Comparison of ENCODE assay signal across 8 cellular contexts in genomic region chr3:51967384-51968174, GRCh38. TPM values are rescaled to one million over a fixed set of nuclear protein-coding genes. Genes with fewer than 3 reads are reported as not detected.
DNase-seq lines count a peak whose midpoint lies in the region; ATAC-seq and TF ChIP-seq lines count a peak whose summit lies in the region.

Gene PCBP4, minus strand, starts transcription at chr3:51967454. Its CDS starts 6,214 bp downstream, at chr3:51961240.

- H3K27ac Mint-ChIP-seq in activated CD4-positive, alpha-beta memory T cell treated with anti-CD3 and anti-CD28 coated beads for 36 hours, result peak within 1 kb of the TSS; percentile 45
- peak within 1 kb of the TSS; percentile 74 for H3K27ac Mint-ChIP-seq in endothelial cell (ENCODE audit: unreplicated experiment)

- peak within 1 kb of the TSS; percentile 81 for H3K4me3 Mint-ChIP-seq in activated CD4-positive, alpha-beta memory T cell treated with anti-CD3 and anti-CD28 coated beads for 36 hours
- peak within 1 kb of the TSS; percentile 91 for H3K4me3 Mint-ChIP-seq in endothelial cell (ENCODE audit: unreplicated experiment)

- peak within 1 kb of the TSS; percentile 86 for H3K4me3 ChIP-seq in ACC112 (ENCODE audit: low read depth, low read length)

- no peak for TF ChIP-seq CTCF in endothelial cell (IDR thresholded peaks at IDR 0.05; ENCODE audit: unreplicated experiment)

- H3K4me1 Mint-ChIP-seq in activated CD4-positive, alpha-beta memory T cell treated with anti-CD3 and anti-CD28 coated beads for 36 hours (ENCODE audit: low read depth), result peaks cover 23% of the 10 kb centered on the region
- peaks cover 18% of the 10 kb centered on the region for H3K4me1 Mint-ChIP-seq in endothelial cell (ENCODE audit: unreplicated experiment)

- H3K27me3 ChIP-seq in ACC112 (ENCODE audit: insufficient read depth, low read length), result no peaks in the 10 kb centered on the region

- CTCF ChIA-PET in activated CD4-positive, alpha-beta memory T cell treated with anti-CD3 and anti-CD28 coated beads for 36 hours (lab: Charles Lee), result interaction anchor here (1.2 to 3.9 kb wide), 2 partner anchors 16 to 26 kb away, joined by 4 to 21 read pairs; partner anchors contain the start of genes ACY1, PARP3 and RRP9

- intact Hi-C loops in activated CD4-positive, alpha-beta memory T cell treated with anti-CD3 and anti-CD28 coated beads for 36 hours (cut with micrococcal nuclease), result no loop called here

- DNase-seq in HuH-7.5 (ENCODE audit: low spot score) (peak; percentile 77), endothelial cell (ENCODE audit: low spot score) (peak; percentile 52), mesenteric fat pad (ENCODE audit: low spot score) (no peak), superior temporal gyrus (ENCODE audit: extremely low spot score) (peak; percentile 83)
- DNase-seq in activated CD4-positive, alpha-beta memory T cell treated with anti-CD3 and anti-CD28 coated beads for 36 hours, result peak; percentile 45

- H3K9me3 Mint-ChIP-seq in activated CD4-positive, alpha-beta memory T cell treated with anti-CD3 and anti-CD28 coated beads for 36 hours, result no peaks in the 10 kb centered on the region
- no peaks in the 10 kb centered on the region for H3K9me3 Mint-ChIP-seq in endothelial cell (ENCODE audit: unreplicated experiment)

- peaks cover 23% of the 10 kb centered on the region for H3K79me2 ChIP-seq in ACC112 (ENCODE audit: control insufficient read depth, insufficient read depth, low read length, unreplicated experiment)

- ATAC-seq in GM18502 (IDR thresholded peaks at IDR 0.05; ENCODE audit: poor library complexity, unreplicated experiment) (peak; percentile 42), HG02973 (IDR thresholded peaks at IDR 0.05; ENCODE audit: unreplicated experiment) (no peak)

- peak within 1 kb of the TSS; percentile 33; the same call in 1 of the 2 replicates for H3K27ac ChIP-seq in ACC112 (ENCODE audit: low read depth, low read length)

- H3K4me1 ChIP-seq in ACC112 (ENCODE audit: control insufficient read depth, insufficient read depth, low read length, unreplicated experiment), result peaks cover 15% of the 10 kb centered on the region

- H3K27me3 Mint-ChIP-seq in activated CD4-positive, alpha-beta memory T cell treated with anti-CD3 and anti-CD28 coated beads for 36 hours, result no peaks in the 10 kb centered on the region
- peaks cover 14% of the 10 kb centered on the region for H3K27me3 Mint-ChIP-seq in endothelial cell (ENCODE audit: unreplicated experiment)

- no peaks in the 10 kb centered on the region for H3K36me3 ChIP-seq in ACC112 (ENCODE audit: insufficient read depth, low read length)

- POLR2A ChIA-PET in activated CD4-positive, alpha-beta memory T cell treated with anti-CD3 and anti-CD28 coated beads for 36 hours (lab: Charles Lee), result interaction anchor here (0.7 to 2.2 kb wide), 3 partner anchors 15 to 156 kb away, joined by 3 to 8 read pairs (median 3); partner anchors contain the start of gene ACY1

- H2AFZ ChIP-seq in ACC112 (ENCODE audit: low read length, unreplicated experiment), result peak within 1 kb of the TSS; percentile 22

- no peaks in the 10 kb centered on the region for H3K36me3 Mint-ChIP-seq in activated CD4-positive, alpha-beta memory T cell treated with anti-CD3 and anti-CD28 coated beads for 36 hours
- peaks cover 3% of the 10 kb centered on the region for H3K36me3 Mint-ChIP-seq in endothelial cell (ENCODE audit: low read depth, unreplicated experiment)

RNA-seq across cellular contexts. Expression of gene PCBP4, which starts in this region (rescaled TPM):
- total RNA-seq in activated CD4-positive, alpha-beta memory T cell treated with anti-CD3 and anti-CD28 coated beads for 36 hours, result 10 to 100 TPM; 17.3 to 19.3 TPM
- total RNA-seq in endothelial cell (ENCODE audit: unreplicated experiment) (60.6 TPM), mesenteric fat pad (27.4 TPM)
